ENCODE assay signal across 8 cellular contexts in the genomic region with DNA sequence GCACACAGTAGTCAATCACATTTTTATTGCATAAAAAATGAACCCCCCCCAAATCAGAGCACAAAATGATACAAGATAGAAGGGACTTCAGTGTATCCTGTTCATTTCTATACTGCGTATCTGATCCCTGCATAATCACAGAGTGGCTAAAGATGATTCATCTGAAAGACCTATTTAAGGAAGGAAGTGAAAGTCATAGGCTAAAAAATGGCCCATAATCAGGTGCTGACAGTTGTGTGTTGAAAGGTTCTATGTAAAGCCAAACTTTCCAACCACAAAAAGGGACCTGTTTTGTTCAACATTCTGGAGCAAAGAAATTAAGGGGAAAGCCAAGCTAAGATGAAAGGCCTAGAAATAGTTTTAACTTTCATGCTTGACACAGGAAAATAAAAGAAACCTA.
DNase-seq lines count a peak whose midpoint lies in the region; ATAC-seq and TF ChIP-seq lines count a peak whose summit lies in the region.

No MANE protein-coding gene starts in this region.

- no peak overlapping the region for H2BK20ac ChIP-seq in H9 (ENCODE audit: low read depth, low read length, poor library complexity, severe bottlenecking)

- H3K4me3 ChIP-seq in Jurkat, Clone E6-1 (ENCODE audit: low read length): no peak overlapping the region
- no peak overlapping the region for H3K4me3 ChIP-seq in cardiac fibroblast (replicated peaks in 1 of 2; ENCODE audit: low read depth in 2 of 2, low read length in 2 of 2)

- H3K27ac Mint-ChIP-seq in H9: no peak overlapping the region

- H3K36me3 Mint-ChIP-seq in H9 (ENCODE audit: insufficient read depth in 1 of 3, low read depth in 3 of 3): no peaks in the 10 kb centered on the region

- H2AFZ ChIP-seq in H9 (ENCODE audit: low read length): no peak overlapping the region

- H3K27ac ChIP-seq in H9 (ENCODE audit: insufficient read length, low read depth, low read length): no peak overlapping the region

- H4K91ac ChIP-seq in H9 (ENCODE audit: insufficient read length, low read depth, low read length): no peak overlapping the region

- no peaks in the 10 kb centered on the region; a peak in 1 of 5 replicates for H3K9me3 Mint-ChIP-seq in H9

- H3K27me3 ChIP-seq in H9 (ENCODE audit: insufficient read depth, low read length): no peaks in the 10 kb centered on the region

- no peak overlapping the region for H3K14ac ChIP-seq in H9 (ENCODE audit: insufficient read depth, low read length)

- H3K9ac ChIP-seq in H9 (ENCODE audit: extremely low read depth, insufficient read length, low read length): no peak overlapping the region

- ATAC-seq in GM18499 (IDR thresholded peaks at IDR 0.05; ENCODE audit: insufficient read depth, unreplicated experiment) (peak; percentile 85), GM21737 (IDR thresholded peaks at IDR 0.05; ENCODE audit: unreplicated experiment) (peak; percentile 87)

- H3K79me1 ChIP-seq in H9 (ENCODE audit: insufficient read depth, low read depth, low read length, poor library complexity, severe bottlenecking): no peaks in the 10 kb centered on the region

- peaks cover 1% of the 10 kb centered on the region for H3K27me3 Mint-ChIP-seq in H9 (ENCODE audit: low read depth)

- no peaks in the 10 kb centered on the region for H3K4me1 ChIP-seq in H9 (ENCODE audit: insufficient read depth, low read length)

- no peak overlapping the region for H3K56ac ChIP-seq in H9 (ENCODE audit: insufficient read length, low read depth, low read length)

- no peak overlapping the region for H3K23ac ChIP-seq in H9 (ENCODE audit: insufficient read length, low read depth, low read length)

- H3K4me1 Mint-ChIP-seq in H9: peaks cover 0 to 2% of the 10 kb centered on the region in 2 experiments; a peak in 1 of 4 replicates

- no peak overlapping the region for H4K5ac ChIP-seq in H9 (ENCODE audit: insufficient read length, low read depth, low read length)

- H3T11ph ChIP-seq in H9 (ENCODE audit: low read length): no peak overlapping the region

- H2AK5ac ChIP-seq in H9 (ENCODE audit: insufficient read length, low read length): no peak overlapping the region

- no peak overlapping the region for H2BK120ac ChIP-seq in H9 (ENCODE audit: low read depth, low read length, poor library complexity, severe bottlenecking)

- no CpG with 5 or more reads among the region's 1 CpG for WGBS in H9 (ENCODE audit: extremely low coverage, insufficient read length, low lambda C conversion rate)

- no peak overlapping the region for H4K8ac ChIP-seq in H9 (replicated peaks; ENCODE audit: insufficient read length, low read depth, low read length)

- DNase-seq in Jurkat, Clone E6-1 (ENCODE audit: low read depth, low spot score): peak; percentile 46
- peak; percentile 81 to 87 for DNase-seq in cardiac fibroblast (ENCODE audit: low read depth in 2 of 2)
- no peak for DNase-seq in DMS 273 treated with DMSO at 0.1 percent for 48 hours (lab: John Stamatoyannopoulos, UW)
- DNase-seq in anterior cingulate cortex (lab: John Stamatoyannopoulos, UW): no peak
- no peak for DNase-seq in NCI-H2081 (lab: John Stamatoyannopoulos, UW)
- no peak for DNase-seq in H9

- H2BK15ac ChIP-seq in H9 (ENCODE audit: low read depth, low read length): no peak overlapping the region

- H3K9me3 ChIP-seq in H9 (ENCODE audit: control insufficient read depth, low read depth, low read length): no peaks in the 10 kb centered on the region

- no peak overlapping the region for H3K4ac ChIP-seq in H9 (ENCODE audit: low read depth, low read length)

- TF ChIP-seq CTCF in cardiac fibroblast (IDR thresholded peaks at IDR 0.05; ENCODE audit: low read depth, low read length) (no peak), H9 (conservative IDR thresholded peaks at IDR 0.05) (no peak)

- H2BK12ac ChIP-seq in H9 (ENCODE audit: insufficient read length, low read depth, low read length): no peak overlapping the region

- H2BK5ac ChIP-seq in H9 (ENCODE audit: insufficient read length, low read length): no peak overlapping the region

- no peaks in the 10 kb centered on the region for H3K79me2 ChIP-seq in H9 (ENCODE audit: insufficient read depth, low read length)

- no peak overlapping the region for H3K4me2 ChIP-seq in H9 (ENCODE audit: insufficient read depth, insufficient read length, low read length)

- H3K4me3 Mint-ChIP-seq in H9: no peak overlapping the region

- H4K20me1 ChIP-seq in H9 (ENCODE audit: control insufficient read depth, insufficient read depth, insufficient read length): no peaks in the 10 kb centered on the region

- H3K23me2 ChIP-seq in H9 (ENCODE audit: insufficient read length, low read depth, low read length, poor library complexity, severe bottlenecking): no peaks in the 10 kb centered on the region

- H3K18ac ChIP-seq in H9 (ENCODE audit: insufficient read length, low read depth, low read length): no peak overlapping the region

Comparison
In these comparisons a context has a peak if more than half of its experiments do, and no peak if none do; other contexts are left out.
1. DNase-seq: peak in Jurkat, Clone E6-1 (single experiment) and cardiac fibroblast (2 of 2); none in DMS 273 treated with DMSO at 0.1 percent for 48 hours (single experiment), anterior cingulate cortex (0 of 58), NCI-H2081 (0 of 2) and H9 (single experiment).